21 cellular contexts compared by ENCODE assay signal in genomic region chr5:80414113-80414512, GRCh38. TPM values are rescaled to one million over a fixed set of nuclear protein-coding genes. Genes with fewer than 3 reads are reported as not detected.
A peak's percentile ranks its signal among the peaks of the same experiment; 100 is the strongest.
DNase-seq lines count a peak whose midpoint lies in the region; ATAC-seq and TF ChIP-seq lines count a peak whose summit lies in the region.
"Had no signal": no experiment of that assay in that cellular context is flagged by ENCODE, and none has a peak within 500 bp of the region (broad histone marks: within the 10 kb centered on the region; RNA-seq: fewer than 3 reads in every experiment).

No MANE protein-coding gene starts in this region.

- H3K4me1 ChIP-seq in endodermal cell (ENCODE audit: control insufficient read depth, insufficient read depth, low read length), result no peaks in the 10 kb centered on the region

- peaks cover 3% of the 10 kb centered on the region for H3K9me3 ChIP-seq in endodermal cell (ENCODE audit: control insufficient read depth, low read length)
- H3K9me3 ChIP-seq: heart right ventricle had no signal

- TF ChIP-seq CTCF in natural killer cell (IDR thresholded peaks at IDR 0.05), result no peak
- TF ChIP-seq CTCF in fibroblast of mammary gland (conservative IDR thresholded peaks at IDR 0.05; ENCODE audit: control insufficient read depth, insufficient read depth, low read depth, low read length), result no peak
- TF ChIP-seq CTCF in endodermal cell (conservative IDR thresholded peaks at IDR 0.05), result no peak

- in situ Hi-C loops in ACHN (cut with HindIII; ENCODE audit: low pct_ligation_motif_present, low pct_unique_long_range_greater_than_20kb, low sequenced_read_pairs), result no loop called here

- H3K36me3 Mint-ChIP-seq in natural killer cell treated with Interleukin-12 subunit alpha and Interleukin-12 subunit beta and Interleukin-15 and Interleukin-18, amount 100 ng/mL, for 72 hours, result no peaks in the 10 kb centered on the region
- H3K36me3 Mint-ChIP-seq in natural killer cell, result no peaks in the 10 kb centered on the region
- peaks cover 34% of the 10 kb centered on the region for H3K36me3 Mint-ChIP-seq in endodermal cell (ENCODE audit: low read depth)

- H3K9me3 Mint-ChIP-seq in natural killer cell treated with Interleukin-12 subunit alpha and Interleukin-12 subunit beta and Interleukin-15 and Interleukin-18, amount 100 ng/mL, for 72 hours, result peaks cover 3% of the 10 kb centered on the region
- no peaks in the 10 kb centered on the region for H3K9me3 Mint-ChIP-seq in natural killer cell
- H3K9me3 Mint-ChIP-seq in endodermal cell, result no peaks in the 10 kb centered on the region
- H3K9me3 Mint-ChIP-seq: activated CD4-positive, alpha-beta T cell treated with anti-CD3 and anti-CD28 coated beads, Interleukin-2, amount 10 ng/mL, durations not matched to agents 7 days and 5 days; dendritic cell treated with granulocyte-macrophage colony-stimulating factor and Interleukin-4, amounts not matched to agents 40 ng/mL and 50 ng/mL, for 4 days; neural crest cell had no signal

- peak; percentile 68 to 70 for ATAC-seq in natural killer cell treated with Interleukin-12 subunit alpha and Interleukin-12 subunit beta and Interleukin-15 and Interleukin-18, amount 100 ng/mL, for 72 hours
- no peak for ATAC-seq in natural killer cell

- no peaks in the 10 kb centered on the region for H3K27me3 ChIP-seq in endodermal cell (ENCODE audit: control insufficient read depth, insufficient read depth, low read length, poor library complexity, severe bottlenecking)
- H3K27me3 ChIP-seq: heart right ventricle had no signal

- peak overlapping the region in 1 of 2 donors; percentile 3 for H3K27ac Mint-ChIP-seq in natural killer cell treated with Interleukin-12 subunit alpha and Interleukin-12 subunit beta and Interleukin-15 and Interleukin-18, amount 100 ng/mL, for 72 hours
- H3K27ac Mint-ChIP-seq in natural killer cell, result no peak overlapping the region
- H3K27ac Mint-ChIP-seq in endodermal cell, result no peak overlapping the region
- H3K27ac Mint-ChIP-seq: activated CD4-positive, alpha-beta T cell treated with anti-CD3 and anti-CD28 coated beads, Interleukin-2, amount 10 ng/mL, durations not matched to agents 7 days and 5 days; dendritic cell treated with granulocyte-macrophage colony-stimulating factor and Interleukin-4, amounts not matched to agents 40 ng/mL and 50 ng/mL, for 4 days had no signal

- 96 to 100% methylated on average over 1 of the region's 1 CpG for WGBS in endodermal cell (ENCODE audit: insufficient coverage in 1 of 2, insufficient read length in 1 of 2), 2 experiments

- intact Hi-C loops in natural killer cell (cut with micrococcal nuclease), result no loop called here

- H3K27me3 Mint-ChIP-seq in natural killer cell treated with Interleukin-12 subunit alpha and Interleukin-12 subunit beta and Interleukin-15 and Interleukin-18, amount 100 ng/mL, for 72 hours, result no peaks in the 10 kb centered on the region
- H3K27me3 Mint-ChIP-seq in natural killer cell (ENCODE audit: low read depth in 2 of 2) (no peaks in the 10 kb centered on the region), endodermal cell (ENCODE audit: insufficient read depth) (no peaks in the 10 kb centered on the region)
- H3K27me3 Mint-ChIP-seq: activated CD4-positive, alpha-beta T cell treated with anti-CD3 and anti-CD28 coated beads, Interleukin-2, amount 10 ng/mL, durations not matched to agents 7 days and 5 days; dendritic cell treated with granulocyte-macrophage colony-stimulating factor and Interleukin-4, amounts not matched to agents 40 ng/mL and 50 ng/mL, for 4 days had no signal

- H3K27ac ChIP-seq in endodermal cell (ENCODE audit: low read depth, low read length), result no peak overlapping the region
- H3K27ac ChIP-seq: PC-9, SK-N-MC had no signal

- no peak overlapping the region for H3K9ac ChIP-seq in endodermal cell (ENCODE audit: extremely low read depth, low read length, poor library complexity, severe bottlenecking)

- no peak overlapping the region for H3K4me3 Mint-ChIP-seq in natural killer cell treated with Interleukin-12 subunit alpha and Interleukin-12 subunit beta and Interleukin-15 and Interleukin-18, amount 100 ng/mL, for 72 hours
- H3K4me3 Mint-ChIP-seq in natural killer cell (no peak overlapping the region), endodermal cell (no peak overlapping the region)
- H3K4me3 Mint-ChIP-seq: activated CD4-positive, alpha-beta T cell treated with anti-CD3 and anti-CD28 coated beads, Interleukin-2, amount 10 ng/mL, durations not matched to agents 7 days and 5 days; dendritic cell treated with granulocyte-macrophage colony-stimulating factor and Interleukin-4, amounts not matched to agents 40 ng/mL and 50 ng/mL, for 4 days had no signal

- no peak overlapping the region for H3K4me3 ChIP-seq in fibroblast of mammary gland (ENCODE audit: control insufficient read depth, low read depth, low read length)
- no peak overlapping the region for H3K4me3 ChIP-seq in endodermal cell (ENCODE audit: low read length)
- H3K4me3 ChIP-seq: heart right ventricle, PC-9, SK-N-MC had no signal

- peaks cover 27% of the 10 kb centered on the region for H3K36me3 ChIP-seq in endodermal cell (ENCODE audit: control insufficient read depth, insufficient read depth, low read length)

- H3K4me1 Mint-ChIP-seq in natural killer cell treated with Interleukin-12 subunit alpha and Interleukin-12 subunit beta and Interleukin-15 and Interleukin-18, amount 100 ng/mL, for 72 hours (ENCODE audit: low read depth in 2 of 2), result peaks cover 20 to 34% of the 10 kb centered on the region in 2 donors
- H3K4me1 Mint-ChIP-seq in natural killer cell (peaks cover 18 to 31% of the 10 kb centered on the region in 2 donors), endodermal cell (peaks cover 7% of the 10 kb centered on the region)

- DNase-seq in natural killer cell treated with Interleukin-12 subunit alpha and Interleukin-12 subunit beta and Interleukin-15 and Interleukin-18, amount 100 ng/mL, for 72 hours (ENCODE audit: low spot score), result no peak
- DNase-seq in natural killer cell (no peak), OCI-M1 (lab: John Stamatoyannopoulos, UW) (peak; percentile 17), fibroblast of mammary gland (ENCODE audit: low read depth) (peak; percentile 69), DMS 273 (lab: John Stamatoyannopoulos, UW; ENCODE audit: unreplicated experiment) (no peak), endodermal cell (no peak), NCI-H510A treated with DMSO at 0.1 percent for 48 hours (lab: John Stamatoyannopoulos, UW) (no peak), ACHN (no peak)
- DNase-seq: activated CD4-positive, alpha-beta T cell treated with anti-CD3 and anti-CD28 coated beads, Interleukin-2, amount 10 ng/mL, durations not matched to agents 7 days and 5 days; activated naive CD4-positive, alpha-beta T cell; heart right ventricle; islet precursor cell; mammary epithelial cell; MM.1S; NCI-H1930; PC-9; stimulated activated CD4-positive, alpha-beta T cell treated with anti-CD3 and anti-CD28 coated beads, Interleukin-15, amount 100 ng/mL, for 24 hours; stimulated activated naive CD4-positive, alpha-beta T cell had no signal

RNA-seq across cellular contexts. Expression of gene ZFYVE16, which starts 6.2 kb away (rescaled TPM):
- total RNA-seq in natural killer cell treated with Interleukin-12 subunit alpha and Interleukin-12 subunit beta and Interleukin-15 and Interleukin-18, amount 100 ng/mL, for 72 hours, result 10 to 100 TPM; 19.3 to 25.6 TPM
- total RNA-seq in natural killer cell, result 10 to 100 TPM; 24.4 to 36.6 (median 30.1) TPM
- total RNA-seq in endodermal cell, result 10 to 100 TPM; 58.3 to 85.0 TPM
- 36.8 TPM for polyA plus RNA-seq in endodermal cell (2013, experiment 1 of 2)
- polyA plus RNA-seq in endodermal cell (2013, experiment 2 of 2), result 38.9 TPM

Comparison
In these comparisons a context has a peak if more than half of its experiments do, and no peak if none do; other contexts are left out.
1. ATAC-seq: peak in natural killer cell treated with Interleukin-12 subunit alpha and Interleukin-12 subunit beta and Interleukin-15 and Interleukin-18, amount 100 ng/mL, for 72 hours (2 of 2); none in natural killer cell (0 of 3).
2. DNase-seq: peak in OCI-M1 (single experiment) and fibroblast of mammary gland (single experiment); none in natural killer cell treated with Interleukin-12 subunit alpha and Interleukin-12 subunit beta and Interleukin-15 and Interleukin-18, amount 100 ng/mL, for 72 hours (single experiment), natural killer cell (single experiment), DMS 273 (single experiment), endodermal cell (single experiment), NCI-H510A treated with DMSO at 0.1 percent for 48 hours (single experiment) and ACHN (single experiment).